In the genomic region with DNA sequence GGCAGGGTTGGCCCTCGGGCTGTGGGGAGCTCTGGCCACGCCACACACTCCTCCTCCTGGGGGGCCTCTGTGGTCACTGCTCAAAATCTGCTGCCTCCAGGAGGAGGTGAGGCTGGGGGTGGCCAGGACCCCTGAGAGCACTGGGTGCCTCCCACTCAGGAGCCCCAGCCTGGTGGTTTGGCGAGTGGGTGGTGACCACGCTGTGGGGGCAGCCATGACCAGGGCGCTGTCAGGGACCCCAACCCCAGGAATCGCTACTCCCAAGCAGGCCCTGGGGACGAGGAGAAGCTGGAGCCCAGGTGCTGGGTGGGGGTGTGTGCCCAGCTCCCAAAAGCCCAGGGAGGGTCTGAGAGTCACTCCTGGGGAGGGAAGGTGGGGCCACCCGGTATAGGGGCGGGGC, we compare ENCODE assay signal across 17 cellular contexts. TPM values are rescaled to one million over a fixed set of nuclear protein-coding genes. Genes with fewer than 3 reads are reported as not detected.
A peak's percentile ranks its signal among the peaks of the same experiment; 100 is the strongest.
DNase-seq lines count a peak whose midpoint lies in the region; ATAC-seq and TF ChIP-seq lines count a peak whose summit lies in the region.
"Had no signal": no experiment of that assay in that cellular context is flagged by ENCODE, and none has a peak within 500 bp of the region (broad histone marks: within the 10 kb centered on the region; RNA-seq: fewer than 3 reads in every experiment).

No MANE protein-coding gene starts in this region.

- peak overlapping the region; percentile 38 for H3K4me2 ChIP-seq in HCT116 (ENCODE audit: low read length)
- no peak overlapping the region for H3K4me2 ChIP-seq in neuronal stem cell (ENCODE audit: insufficient read depth, low read length, poor library complexity, severe bottlenecking)
- H3K4me2 ChIP-seq: BLaER1 had no signal

- CTCF ChIA-PET in HCT116 (lab: Charles Lee) = interaction anchor here (1.0 kb wide), 1 partner anchor 16 kb away, joined by 3 read pairs; no protein-coding TSS in a partner anchor
- CTCF ChIA-PET in RWPE1 (lab: Yijun Ruan, JAX) = interaction anchor here (0.8 kb wide), 1 partner anchor 178 kb away, joined by 3 read pairs; no protein-coding TSS in a partner anchor

- intact Hi-C loops in HCT116 (cut with micrococcal nuclease) = loop anchor here (10.0 kb wide), 1 partner anchor 182 kb away; no protein-coding TSS in a partner anchor

- H3K4me3 ChIP-seq in HCT116 (replicated peaks in 1 of 2; ENCODE audit: low read depth in 1 of 2, low read length in 2 of 2) (no peak overlapping the region), neuronal stem cell (ENCODE audit: low read length in 2 of 2) (no peak overlapping the region)
- H3K4me3 ChIP-seq: BLaER1 had no signal

- H4K20me1 ChIP-seq in HCT116 (ENCODE audit: insufficient read depth) = no peaks in the 10 kb centered on the region

- TF ChIP-seq CTCF in HCT116 (IDR thresholded peaks at IDR 0.05 in 2 of 3, conservative IDR thresholded peaks at IDR 0.05 in 1 of 3; ENCODE audit: borderline replicate concordance in 1 of 3, insufficient read depth in 1 of 3, low read depth in 2 of 3, low read length in 2 of 3) (no peak), RWPE1 (conservative IDR thresholded peaks at IDR 0.05; ENCODE audit: low read depth) (no peak)

- peaks cover 0 to 21% of the 10 kb centered on the region in 2 experiments; a peak in 3 of 4 replicates for H3K4me1 ChIP-seq in HCT116 (ENCODE audit: control insufficient read depth in 1 of 2, insufficient read depth in 2 of 2, low read length in 2 of 2)
- peaks cover 0 to 4% of the 10 kb centered on the region in 2 donors for H3K4me1 ChIP-seq in neuronal stem cell (ENCODE audit: control insufficient read depth in 2 of 2, insufficient read depth in 1 of 2, low read depth in 1 of 2, low read length in 2 of 2)
- H3K4me1 ChIP-seq: BLaER1, Caco-2 had no signal

- H2AFZ ChIP-seq in HCT116 (ENCODE audit: low read depth, low read length, poor library complexity, severe bottlenecking) (no peak overlapping the region), neuronal stem cell (ENCODE audit: low read length) (no peak overlapping the region)

- no peak overlapping the region for H2BK15ac ChIP-seq in neuronal stem cell (ENCODE audit: low read length)

- no peak overlapping the region for H3K18ac ChIP-seq in neuronal stem cell (ENCODE audit: low read length)

- peak overlapping the region; percentile 89 for H3K23ac ChIP-seq in neuronal stem cell (ENCODE audit: low read depth, low read length, poor library complexity)

- no CpG with 5 or more reads among the region's 9 CpGs for WGBS in neuronal stem cell (ENCODE audit: extremely low coverage in 2 of 2, insufficient read length in 2 of 2, insufficient replicate concordance in 1 of 2), 2 donors

- H3K14ac ChIP-seq in neuronal stem cell (ENCODE audit: low read length) = no peak overlapping the region

- no peak overlapping the region for H2BK120ac ChIP-seq in neuronal stem cell (ENCODE audit: low read depth, low read length)

- TF ChIP-seq POLR2A in HCT116 (IDR thresholded peaks at IDR 0.05; ENCODE audit: borderline replicate concordance, extremely low read depth, insufficient read depth, insufficient read length) = no peak

- peaks cover 7% of the 10 kb centered on the region for H3K79me1 ChIP-seq in neuronal stem cell (ENCODE audit: low read depth, low read length)

- H3K9me3 ChIP-seq in HCT116 (ENCODE audit: control insufficient read depth in 1 of 2, insufficient read depth in 1 of 2, low read depth in 1 of 2, low read length in 2 of 2) (no peaks in the 10 kb centered on the region), neuronal stem cell (replicated peaks in 1 of 2; ENCODE audit: control insufficient read depth in 2 of 2, insufficient read depth in 1 of 2, low read depth in 1 of 2, low read length in 2 of 2) (no peaks in the 10 kb centered on the region)
- H3K9me3 ChIP-seq: BLaER1, Caco-2 had no signal

- DNase-seq in HCT116 (ENCODE audit: low read depth, low spot score) (no peak), RWPE1 (ENCODE audit: low spot score) (no peak), neuronal stem cell (ENCODE audit: low spot score) (no peak), HuH-7.5 (ENCODE audit: low spot score) (no peak), NCI-H1436 treated with DMSO at 0.1 percent for 48 hours (lab: John Stamatoyannopoulos, UW) (no peak)
- DNase-seq: Caco-2; CD4-positive, CD25-positive, alpha-beta regulatory T cell; CD8-positive, alpha-beta T cell; DMS153; DND-41; GOT3; HFFc6 had no signal

- ATAC-seq in HCT116 (no peak), GM18867 (IDR thresholded peaks at IDR 0.05; ENCODE audit: unreplicated experiment) (no peak), GM19023 (IDR thresholded peaks at IDR 0.05; ENCODE audit: unreplicated experiment) (no peak)
- ATAC-seq: CD8-positive, alpha-beta T cell had no signal

- H3K9ac ChIP-seq in HCT116 (ENCODE audit: low read length) (no peak overlapping the region), neuronal stem cell (ENCODE audit: low read depth, low read length, poor library complexity) (peak overlapping the region; percentile 51)
- H3K9ac ChIP-seq: BLaER1 had no signal

- H4K8ac ChIP-seq in neuronal stem cell (ENCODE audit: low read depth, low read length) = no peak overlapping the region

- no peaks in the 10 kb centered on the region for H3K9me2 ChIP-seq in HCT116 (ENCODE audit: insufficient read depth)

- peak overlapping the region; percentile 69 for H2BK5ac ChIP-seq in neuronal stem cell (ENCODE audit: low read length)

- BruUV-seq in HCT116 (replicated peaks; lab: Mats Ljungman, UMichigan) = no TSS peak

- no peak overlapping the region for H2AK5ac ChIP-seq in neuronal stem cell (ENCODE audit: low read depth, low read length)

- H3K27ac ChIP-seq in HCT116 (ENCODE audit: low read depth, low read length) (no peak overlapping the region), RWPE1 (peak overlapping the region; percentile 7), neuronal stem cell (replicated peaks; ENCODE audit: low read length) (no peak overlapping the region)
- H3K27ac ChIP-seq: BLaER1, C4-2B had no signal

- H4K91ac ChIP-seq in neuronal stem cell (ENCODE audit: low read depth, low read length, poor library complexity) = no peak overlapping the region

- RAD21 ChIA-PET in HCT116 (lab: Charles Lee; ENCODE audit: low non-redundant PET in 1 of 2, low total read pairs in 2 of 2, uncharacterized antibody in 2 of 2, unreplicated experiment in 2 of 2) = no interaction called here

- H3K4ac ChIP-seq in neuronal stem cell (ENCODE audit: low read length) = no peak overlapping the region

- POLR2A ChIA-PET in HCT116 (lab: Charles Lee) (no interaction called here), RWPE1 (lab: Yijun Ruan, JAX; ENCODE audit: low non-redundant PET) (no interaction called here)

- no peak for TF ChIP-seq RAD21 in HCT116 (IDR thresholded peaks at IDR 0.05; ENCODE audit: low read depth)

- no peaks in the 10 kb centered on the region for H3K79me2 ChIP-seq in HCT116 (ENCODE audit: insufficient read depth, low read length)

- no peaks in the 10 kb centered on the region for H3K27me3 ChIP-seq in HCT116 (ENCODE audit: insufficient read depth, low read length)
- no peaks in the 10 kb centered on the region for H3K27me3 ChIP-seq in neuronal stem cell (ENCODE audit: control insufficient read depth in 3 of 3, insufficient read depth in 3 of 3, low read depth in 1 of 3, low read length in 3 of 3)
- H3K27me3 ChIP-seq: BLaER1 had no signal

- no peak overlapping the region for H2BK12ac ChIP-seq in neuronal stem cell (ENCODE audit: low read length)

- H3K36me3 ChIP-seq in HCT116 (ENCODE audit: control insufficient read depth in 1 of 2, insufficient read depth in 2 of 2, low read length in 2 of 2) = no peaks in the 10 kb centered on the region
- H3K36me3 ChIP-seq in neuronal stem cell (replicated peaks in 1 of 2; ENCODE audit: control insufficient read depth in 2 of 2, insufficient read depth in 2 of 2, low read length in 2 of 2) = peaks cover 18 to 36% of the 10 kb centered on the region in 2 donors

TF ChIP-seq in HCT116, 20 proteins besides CTCF, POLR2A, EP300 and RAD21 (continues in another document):
- TF ChIP-seq EZH2 (IDR thresholded peaks at IDR 0.05) (no peak), EGR1 (IDR thresholded peaks at IDR 0.05; ENCODE audit: low read depth) (no peak), ATF3 (IDR thresholded peaks at IDR 0.05) (no peak), CEBPB (IDR thresholded peaks at IDR 0.05; ENCODE audit: low read depth) (no peak), ELF1 (IDR thresholded peaks at IDR 0.05; ENCODE audit: borderline replicate concordance, low read depth) (no peak)
- TF ChIP-seq, protein P1, sequence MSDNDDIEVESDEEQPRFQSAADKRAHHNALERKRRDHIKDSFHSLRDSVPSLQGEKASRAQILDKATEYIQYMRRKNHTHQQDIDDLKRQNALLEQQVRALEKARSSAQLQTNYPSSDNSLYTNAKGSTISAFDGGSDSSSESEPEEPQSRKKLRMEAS (IDR thresholded peaks at IDR 0.05) = no peak

RNA-seq across cellular contexts. Expression of gene TSPAN4, which starts 30.1 kb away (rescaled TPM):
- total RNA-seq in HCT116 (2021; ENCODE audit: unreplicated experiment) = 50.3 TPM
- polyA plus RNA-seq in HCT116 (2012) = 61.5 and 64.3 TPM in 2 replicates
- polyA plus RNA-seq in neuronal stem cell (2013, experiment 1 of 2) = 39.4 TPM
- polyA plus RNA-seq in neuronal stem cell (2013, experiment 2 of 2) = 35.6 TPM

RNA-seq across cellular contexts. Expression of gene POLR2L, which starts 30.5 kb away (rescaled TPM):
- 211 TPM for total RNA-seq in HCT116 (2021; ENCODE audit: unreplicated experiment)
- polyA plus RNA-seq in HCT116 (2012) = 308 and 311 TPM in 2 replicates
- polyA plus RNA-seq in neuronal stem cell (2013, experiment 1 of 2) = 129 TPM
- polyA plus RNA-seq in neuronal stem cell (2013, experiment 2 of 2) = 129 TPM

RNA-seq across cellular contexts. Expression of gene CHID1, which starts 37.8 kb away (rescaled TPM):
- 102 TPM for total RNA-seq in HCT116 (2021; ENCODE audit: unreplicated experiment)
- 92.1 and 103 TPM in 2 replicates for polyA plus RNA-seq in HCT116 (2012)
- polyA plus RNA-seq in neuronal stem cell (2013, experiment 1 of 2) = 42.0 TPM
- 43.9 TPM for polyA plus RNA-seq in neuronal stem cell (2013, experiment 2 of 2)

RNA-seq across cellular contexts. Expression of gene CD151, which starts 40.0 kb away (rescaled TPM):
- total RNA-seq in HCT116 (2021; ENCODE audit: unreplicated experiment) = 296 TPM
- polyA plus RNA-seq in HCT116 (2012) = 435 and 571 TPM in 2 replicates
- 74.1 TPM for polyA plus RNA-seq in neuronal stem cell (2013, experiment 1 of 2)
- 74.3 TPM for polyA plus RNA-seq in neuronal stem cell (2013, experiment 2 of 2)

RNA-seq across cellular contexts. Expression of gene CRACR2B, which starts 45.1 kb away (rescaled TPM):
- total RNA-seq in HCT116 (2021; ENCODE audit: unreplicated experiment) = 11.8 TPM
- 9.1 and 10.2 TPM in 2 replicates for polyA plus RNA-seq in HCT116 (2012)
- 12.4 TPM for polyA plus RNA-seq in neuronal stem cell (2013, experiment 1 of 2)
- polyA plus RNA-seq in neuronal stem cell (2013, experiment 2 of 2) = 11.8 TPM
- total RNA-seq: A172 had no signal
